ENCODE assay signal across 1 cellular context in the genomic region with DNA sequence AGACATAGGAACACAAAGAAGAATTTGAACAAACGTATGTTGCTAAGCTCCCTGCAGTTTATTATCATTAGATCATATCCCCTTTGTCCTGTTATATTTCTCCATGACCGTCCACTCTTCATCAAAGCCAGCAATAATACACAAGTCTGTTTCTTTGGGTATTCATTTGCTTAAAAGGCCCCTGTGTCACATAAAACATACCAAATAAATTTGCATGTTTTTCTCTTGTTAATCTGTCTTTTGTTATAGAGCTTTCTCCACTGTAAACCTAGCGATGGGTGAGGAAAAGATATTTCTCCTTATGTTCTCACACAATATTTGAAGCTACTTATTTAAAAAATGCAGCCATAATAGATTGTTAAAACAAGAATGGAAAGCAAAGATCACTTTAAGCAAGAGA.
TF ChIP-seq lines count a peak whose summit lies in the region.

No MANE protein-coding gene starts in this region.

TF ChIP-seq in GM12878, 131 proteins besides CTCF, POLR2A, EP300 and RAD21:
- no peak for TF ChIP-seq MYC (IDR thresholded peaks at IDR 0.05; ENCODE audit: insufficient read depth, insufficient read length, insufficient replicate concordance, low read length, severe bottlenecking)
- TF ChIP-seq EED (IDR thresholded peaks at IDR 0.05; ENCODE audit: low read depth), result no peak
- TF ChIP-seq CBX5 (IDR thresholded peaks at IDR 0.05; ENCODE audit: low read depth), result no peak
- no peak for TF ChIP-seq PML (IDR thresholded peaks at IDR 0.05; ENCODE audit: low read length)
- no peak for TF ChIP-seq CEBPB (IDR thresholded peaks at IDR 0.05; ENCODE audit: borderline replicate concordance in 1 of 2, low read depth in 2 of 2, low read length in 2 of 2)
